1 cellular context compared by ENCODE assay signal in genomic region chr9:113361304-113362018, GRCh38.
TF ChIP-seq lines count a peak whose summit lies in the region.

No MANE protein-coding gene starts in this region.

TF ChIP-seq in GM23338, 12 proteins besides CTCF, POLR2A, EP300 and RAD21 (continued from another document):
- TF ChIP-seq REST (IDR thresholded peaks at IDR 0.05; ENCODE audit: unreplicated experiment): no peak
- no peak for TF ChIP-seq NANOG (IDR thresholded peaks at IDR 0.05; ENCODE audit: borderline replicate concordance)
- no peak for TF ChIP-seq CREB1 (CRISPR knock-in tag; IDR thresholded peaks at IDR 0.05; ENCODE audit: low read depth)
- no peak for TF ChIP-seq EZH2phosphoT487 (IDR thresholded peaks at IDR 0.05; ENCODE audit: unreplicated experiment)
- no peak for TF ChIP-seq STAT1 (IDR thresholded peaks at IDR 0.05; ENCODE audit: unreplicated experiment)
- no peak for TF ChIP-seq EZH2 (IDR thresholded peaks at IDR 0.05; ENCODE audit: low read depth, unreplicated experiment)
